In the genomic region with DNA sequence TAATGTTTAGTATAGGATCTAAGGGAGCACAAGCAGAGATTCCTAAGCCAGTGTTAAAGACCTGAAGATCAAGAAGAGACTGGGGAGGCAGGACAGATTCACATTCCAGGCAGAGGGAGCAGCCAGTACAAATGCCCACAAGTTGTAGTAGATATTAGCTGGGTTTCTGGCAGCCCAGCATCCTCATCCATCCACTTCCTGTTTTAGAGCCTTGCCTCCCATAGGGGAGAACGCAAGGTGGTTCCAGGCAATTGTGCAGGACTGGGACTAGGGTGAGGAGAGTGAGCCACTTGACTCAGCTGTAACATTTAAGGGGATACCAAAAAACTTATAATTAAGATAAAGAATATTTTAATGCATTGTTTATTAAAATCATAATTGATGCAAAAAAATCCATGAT, we compare ENCODE assay signal across 27 cellular contexts.
"Had no signal": no experiment of that assay in that cellular context is flagged by ENCODE, and none has a peak within 500 bp of the region (broad histone marks: within the 10 kb centered on the region; RNA-seq: fewer than 3 reads in every experiment).

No MANE protein-coding gene starts in this region.

- H3K4me1 ChIP-seq: lower lobe of right lung had no signal

- H3K27me3 Mint-ChIP-seq: activated B cell treated with CpG ODN at 0.5 μM for 24 hours; activated CD4-positive, alpha-beta T cell treated with anti-CD3 and anti-CD28 coated beads for 36 hours; activated naive CD8-positive, alpha-beta T cell treated with anti-CD3 and anti-CD28 coated beads, Interleukin-2, amount 10 ng/mL, durations not matched to agents 7 days and 5 days; dendritic cell treated with granulocyte-macrophage colony-stimulating factor and Interleukin-4, amounts not matched to agents 40 ng/mL and 50 ng/mL, for 4 days; progenitor cell of endocrine pancreas; T-cell had no signal

- DNase-seq: activated B cell treated with CpG ODN at 0.5 μM for 24 hours; activated CD4-positive, alpha-beta T cell treated with anti-CD3 and anti-CD28 coated beads for 36 hours; activated effector memory CD4-positive, alpha-beta T cell treated with Interleukin-2 at 50 U/mL for 16 hours; activated naive CD4-positive, alpha-beta T cell treated with Interleukin-2 at 50 U/mL for 16 hours; activated naive CD8-positive, alpha-beta T cell treated with anti-CD3 and anti-CD28 coated beads, Interleukin-2, amount 10 ng/mL, durations not matched to agents 7 days and 5 days; activated T-cell treated with anti-CD3 and anti-CD28 coated beads for 4 hours; activated T-cell treated with anti-CD3 and anti-CD28 coated beads, Interleukin-2, amount 50 U/mL, for 72 hours; brain microvascular endothelial cell; foreskin keratinocyte; heart right ventricle; kidney glomerular epithelial cell; left lung; lower lobe of right lung; mucosa of descending colon; nephron progenitor cell; ovary; right lobe of liver; stimulated activated CD4-positive, alpha-beta T cell treated with anti-CD3 and anti-CD28 coated beads, Interleukin-2, amount 100 ng/mL, for 48 hours; stimulated activated naive CD4-positive, alpha-beta T cell treated with Interleukin-2 at 50 U/mL for 16 hours; T-cell; trophoblast cell had no signal

- H3K4me3 ChIP-seq: esophagus muscularis mucosa, heart right ventricle, left lung, lower lobe of right lung, mucosa of descending colon, ovary, right lobe of liver, thoracic aorta had no signal

- H3K4me1 Mint-ChIP-seq: activated B cell treated with CpG ODN at 0.5 μM for 24 hours, nephron progenitor cell had no signal

- H3K36me3 ChIP-seq: brain microvascular endothelial cell, esophagus muscularis mucosa, heart right ventricle, lower lobe of right lung, neutrophil, ovary, right lobe of liver, thoracic aorta had no signal

- ATAC-seq: activated T-cell treated with anti-CD3 and anti-CD28 coated beads, Interleukin-2, amount 50 U/mL, for 72 hours; foreskin keratinocyte; heart right ventricle; left lung; lower lobe of right lung; mucosa of descending colon; right lobe of liver; T-cell had no signal

- H3K27ac ChIP-seq: brain microvascular endothelial cell, foreskin keratinocyte, heart right ventricle, left lung, lower lobe of right lung, neutrophil, ovary, right lobe of liver, thoracic aorta had no signal

- H3K27me3 ChIP-seq: brain microvascular endothelial cell, esophagus muscularis mucosa, foreskin keratinocyte, heart right ventricle, left lung, neutrophil, ovary, right lobe of liver had no signal

- H3K9me3 ChIP-seq: esophagus muscularis mucosa, heart right ventricle, left lung, lower lobe of right lung, mucosa of descending colon, neutrophil, ovary, right lobe of liver, thoracic aorta had no signal

- H3K9me3 Mint-ChIP-seq: activated B cell treated with CpG ODN at 0.5 μM for 24 hours; activated naive CD8-positive, alpha-beta T cell treated with anti-CD3 and anti-CD28 coated beads, Interleukin-2, amount 10 ng/mL, durations not matched to agents 7 days and 5 days; activated T-cell treated with anti-CD3 and anti-CD28 coated beads, Interleukin-2, amount 50 U/mL, for 72 hours; dendritic cell treated with granulocyte-macrophage colony-stimulating factor and Interleukin-4, amounts not matched to agents 40 ng/mL and 50 ng/mL, for 4 days; nephron progenitor cell; T-cell; T-helper 2 cell treated with Interferon-gamma antibody and Interleukin-4, amounts not matched to agents 5 μg/mL and 100 μg/mL, for 36 hours had no signal

- H3K27ac Mint-ChIP-seq: activated B cell treated with CpG ODN at 0.5 μM for 24 hours; activated naive CD8-positive, alpha-beta T cell treated with anti-CD3 and anti-CD28 coated beads, Interleukin-2, amount 10 ng/mL, durations not matched to agents 7 days and 5 days; dendritic cell treated with granulocyte-macrophage colony-stimulating factor and Interleukin-4, amounts not matched to agents 40 ng/mL and 50 ng/mL, for 4 days; nephron progenitor cell; progenitor cell of endocrine pancreas; T-helper 2 cell treated with Interferon-gamma antibody and Interleukin-4, amounts not matched to agents 5 μg/mL and 100 μg/mL, for 36 hours had no signal

- H3K4me3 Mint-ChIP-seq: activated B cell treated with CpG ODN at 0.5 μM for 24 hours; activated CD4-positive, alpha-beta T cell treated with anti-CD3 and anti-CD28 coated beads for 36 hours; activated naive CD8-positive, alpha-beta T cell treated with anti-CD3 and anti-CD28 coated beads, Interleukin-2, amount 10 ng/mL, durations not matched to agents 7 days and 5 days; activated T-cell treated with anti-CD3 and anti-CD28 coated beads, Interleukin-2, amount 50 U/mL, for 72 hours; dendritic cell treated with granulocyte-macrophage colony-stimulating factor and Interleukin-4, amounts not matched to agents 40 ng/mL and 50 ng/mL, for 4 days; nephron progenitor cell; T-cell; T-helper 2 cell treated with Interferon-gamma antibody and Interleukin-4, amounts not matched to agents 5 μg/mL and 100 μg/mL, for 36 hours had no signal
